7 cellular contexts compared by ENCODE assay signal in the genomic region with DNA sequence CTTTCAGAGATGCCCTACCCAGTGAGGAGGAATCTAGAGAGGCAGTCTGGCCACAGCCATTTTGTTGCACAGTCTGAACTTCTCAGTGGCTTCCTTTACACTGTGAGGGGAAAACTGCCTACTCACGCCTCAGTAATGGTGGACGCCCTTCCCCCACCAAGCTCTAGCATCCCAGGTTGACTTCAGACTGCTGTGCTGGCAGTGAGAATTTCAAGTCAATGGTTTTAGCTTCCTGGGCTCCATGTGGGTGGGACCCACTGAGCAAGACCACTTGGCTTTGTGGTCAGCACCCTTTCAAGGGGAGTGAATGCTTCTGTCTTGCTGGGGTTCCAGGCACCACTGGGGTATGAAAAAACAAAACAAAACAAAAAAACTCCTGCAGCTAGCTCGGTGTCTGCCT.
"Had no signal": no experiment of that assay in that cellular context is flagged by ENCODE, and none has a peak within 500 bp of the region (broad histone marks: within the 10 kb centered on the region; RNA-seq: fewer than 3 reads in every experiment).

No MANE protein-coding gene starts in this region.

- H2AFZ ChIP-seq: GM23248 had no signal

- DNase-seq: GM23248, H7, HCEC 1CT, IMR-90, KG1 had no signal

- H3K27ac ChIP-seq: GM23248 had no signal

- H3K9ac ChIP-seq: GM23248 had no signal

- FAIRE-seq: HTR-8/SVneo, K562 had no signal

- H3K4me3 ChIP-seq: GM23248, K562 had no signal
